ENCODE assay signal across 11 cellular contexts in the genomic region with DNA sequence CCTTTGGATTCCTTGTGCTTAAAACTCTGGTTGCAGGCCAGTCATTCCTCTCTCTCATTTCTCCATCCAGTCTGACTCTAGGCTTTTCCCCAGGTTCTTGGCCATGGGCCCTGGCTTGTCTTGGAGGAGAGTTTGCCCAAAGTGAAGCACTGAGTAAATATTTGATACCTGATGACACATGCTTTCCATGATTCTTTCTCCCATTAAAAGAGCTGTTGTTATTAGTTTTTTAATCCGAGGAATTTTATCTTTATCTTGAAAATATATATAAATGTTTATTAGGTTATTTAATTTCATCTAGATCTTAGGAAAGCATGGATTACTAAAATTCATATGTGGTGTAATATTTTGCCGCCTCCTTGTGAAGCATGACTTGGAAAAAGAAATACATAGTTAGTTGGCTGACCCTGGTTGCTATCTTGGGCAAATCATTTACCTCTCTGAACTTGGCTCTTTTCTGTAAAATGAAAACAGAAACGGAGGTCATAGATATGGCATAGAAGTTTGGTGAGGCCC.
DNase-seq lines count a peak whose midpoint lies in the region; ATAC-seq and TF ChIP-seq lines count a peak whose summit lies in the region.
"Had no signal": no experiment of that assay in that cellular context is flagged by ENCODE, and none has a peak within 500 bp of the region (broad histone marks: within the 10 kb centered on the region; RNA-seq: fewer than 3 reads in every experiment).

No MANE protein-coding gene starts in this region.

- no peak overlapping the region for H3K4me3 ChIP-seq in astrocyte of the spinal cord (ENCODE audit: low read depth, low read length)

- in situ Hi-C loops in astrocyte of the spinal cord (cut with HindIII; ENCODE audit: low sequenced_read_pairs) = no loop called here

- TF ChIP-seq CTCF in astrocyte of the spinal cord (IDR thresholded peaks at IDR 0.05; ENCODE audit: low read depth, low read length) = no peak

- ATAC-seq in left ventricle myocardium superior = peak; percentile 89
- no peak for ATAC-seq in GM19035 (IDR thresholded peaks at IDR 0.05; ENCODE audit: unreplicated experiment)
- ATAC-seq: activated T-cell treated with anti-CD3 and anti-CD28 coated beads, Interleukin-2, amount 50 U/mL, for 72 hours had no signal

- peak; percentile 39 for DNase-seq in HK-2 (ENCODE audit: unreplicated experiment)
- peak; percentile 86 for DNase-seq in astrocyte of the spinal cord (ENCODE audit: low read depth, low spot score)
- peak; percentile 60 for DNase-seq in left ventricle myocardium superior
- DNase-seq in stromal cell of bone marrow (ENCODE audit: low read depth) = peak; percentile 93
- DNase-seq in COLO829 (ENCODE audit: low spot score) = no peak
- DNase-seq in globus pallidus (ENCODE audit: low spot score) = no peak
- DNase-seq in DMS153 treated with DMSO at 0.1 percent for 48 hours (lab: John Stamatoyannopoulos, UW; ENCODE audit: unreplicated experiment) = no peak
- DNase-seq: activated T-cell treated with anti-CD3 and anti-CD28 coated beads, Interleukin-2, amount 50 U/mL, for 72 hours; effector memory CD4-positive, alpha-beta T cell; NCI-H2171 treated with DMSO at 0.1 percent for 48 hours had no signal

- intact Hi-C loops in left ventricle myocardium superior (cut with micrococcal nuclease) = no loop called here

Comparison
In these comparisons a context has a peak if more than half of its experiments do, and no peak if none do; other contexts are left out.
1. DNase-seq: peak in HK-2 (single experiment), astrocyte of the spinal cord (single experiment), left ventricle myocardium superior (single experiment) and stromal cell of bone marrow (single experiment); none in COLO829 (single experiment), globus pallidus (single experiment) and DMS153 treated with DMSO at 0.1 percent for 48 hours (single experiment).